ENCODE assay signal across 28 cellular contexts in the genomic region with DNA sequence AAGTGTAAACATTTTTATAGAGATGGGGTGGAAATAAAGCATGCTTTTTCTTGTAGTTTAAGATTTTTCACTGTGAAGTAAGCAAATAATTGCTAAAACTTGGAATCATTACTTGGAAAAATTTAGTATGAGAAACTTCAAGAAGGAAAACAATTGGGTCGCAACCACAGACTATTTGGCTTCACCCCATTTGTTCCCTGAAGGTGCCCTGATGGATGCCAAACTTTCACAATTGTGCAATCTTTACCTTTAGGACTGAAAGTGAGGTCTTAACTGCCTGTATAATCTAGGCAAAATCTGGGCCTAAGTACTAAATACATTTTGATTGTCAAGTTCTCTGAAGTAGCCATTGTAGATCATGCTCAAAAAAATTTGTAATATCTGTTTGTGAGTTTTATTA.
"Had no signal": no experiment of that assay in that cellular context is flagged by ENCODE, and none has a peak within 500 bp of the region (broad histone marks: within the 10 kb centered on the region; RNA-seq: fewer than 3 reads in every experiment).

No MANE protein-coding gene starts in this region.

- H3K4me1 Mint-ChIP-seq: immature natural killer cell had no signal

- H3K27me3 ChIP-seq: dorsolateral prefrontal cortex, gastroesophageal sphincter, neural progenitor cell, pancreas, right lobe of liver, stomach, transverse colon had no signal

- H3K4me2 ChIP-seq: neural progenitor cell had no signal

- H3K9ac ChIP-seq: neural progenitor cell had no signal

- H3K9me3 ChIP-seq: gastroesophageal sphincter, left ventricle myocardium inferior, lower lobe of right lung, pancreas, right lobe of liver, stomach, thoracic aorta, transverse colon had no signal

- H3K27ac Mint-ChIP-seq: immature natural killer cell; natural killer cell treated with Interleukin-12 subunit alpha and Interleukin-12 subunit beta and Interleukin-15 and Interleukin-18, amount 100 ng/mL, for 72 hours; neural progenitor cell; progenitor cell of endocrine pancreas had no signal

- FAIRE-seq: pancreas had no signal

- H3K4me1 ChIP-seq: left ventricle myocardium inferior, lower lobe of right lung, neural progenitor cell, pancreas, right lobe of liver, stomach had no signal

- H3K27me3 Mint-ChIP-seq: natural killer cell treated with Interleukin-12 subunit alpha and Interleukin-12 subunit beta and Interleukin-15 and Interleukin-18, amount 100 ng/mL, for 72 hours; progenitor cell of endocrine pancreas had no signal

- H3K4me3 Mint-ChIP-seq: immature natural killer cell; natural killer cell treated with Interleukin-12 subunit alpha and Interleukin-12 subunit beta and Interleukin-15 and Interleukin-18, amount 100 ng/mL, for 72 hours; neural progenitor cell had no signal

- H3K27ac ChIP-seq: coronary artery, dorsolateral prefrontal cortex, gastroesophageal sphincter, left ventricle myocardium inferior, lower lobe of right lung, neural progenitor cell, pancreas, right lobe of liver, skin epidermis, stomach, transverse colon had no signal

- H3K36me3 Mint-ChIP-seq: immature natural killer cell; natural killer cell treated with Interleukin-12 subunit alpha and Interleukin-12 subunit beta and Interleukin-15 and Interleukin-18, amount 100 ng/mL, for 72 hours; neural progenitor cell had no signal

- H3K9me3 Mint-ChIP-seq: natural killer cell treated with Interleukin-12 subunit alpha and Interleukin-12 subunit beta and Interleukin-15 and Interleukin-18, amount 100 ng/mL, for 72 hours; neural progenitor cell had no signal

- H2AFZ ChIP-seq: neural progenitor cell had no signal

- H3K4me3 ChIP-seq: coronary artery, dorsolateral prefrontal cortex, gastroesophageal sphincter, left ventricle myocardium inferior, lower lobe of right lung, neural progenitor cell, pancreas, right lobe of liver, skin epidermis, stomach, thoracic aorta, transverse colon had no signal

- ATAC-seq: gastroesophageal sphincter; left cardiac atrium; lower lobe of right lung; natural killer cell treated with Interleukin-12 subunit alpha and Interleukin-12 subunit beta and Interleukin-15 and Interleukin-18, amount 100 ng/mL, for 72 hours; pancreas had no signal

- DNase-seq: dorsolateral prefrontal cortex; effector CD8-positive, alpha-beta T cell; foreskin fibroblast; glutamatergic neuron; immature natural killer cell; kidney; left cardiac atrium; left ventricle myocardium inferior; lower lobe of right lung; mesenchymal stem cell; midbrain; nucleus accumbens; pancreas; retina; right lobe of liver; stimulated activated CD4-positive, alpha-beta T cell treated with anti-CD3 and anti-CD28 coated beads, Interleukin-2, amount 100 ng/mL, for 24 hours; stimulated activated CD4-positive, alpha-beta T cell treated with anti-CD3 and anti-CD28 coated beads, Interleukin-4, amount 100 ng/mL, for 4 hours; stimulated activated naive CD4-positive, alpha-beta T cell; stomach; substantia nigra; transverse colon had no signal

- H3K36me3 ChIP-seq: gastroesophageal sphincter, left ventricle myocardium inferior, lower lobe of right lung, neural progenitor cell, pancreas, right lobe of liver, stomach, thoracic aorta, transverse colon had no signal
